1 cellular context compared by ENCODE assay signal in genomic region chr13:25966086-25966485, GRCh38.
TF ChIP-seq lines count a peak whose summit lies in the region.

No MANE protein-coding gene starts in this region.

TF ChIP-seq in HepG2, 621 proteins besides CTCF, POLR2A, EP300 and RAD21 (continued from another document):
- TF ChIP-seq RERE (CRISPR knock-in tag; IDR thresholded peaks at IDR 0.05; ENCODE audit: low read depth) (no peak), SAP130 (CRISPR knock-in tag; IDR thresholded peaks at IDR 0.05; ENCODE audit: low read depth) (no peak), STAT6 (CRISPR knock-in tag; IDR thresholded peaks at IDR 0.05; ENCODE audit: borderline replicate concordance) (no peak), ZNF720 (CRISPR knock-in tag; IDR thresholded peaks at IDR 0.05) (no peak), POLR2AphosphoS2 (IDR thresholded peaks at IDR 0.05; ENCODE audit: low read depth, low read length) (no peak), CEBPB (IDR thresholded peaks at IDR 0.05; ENCODE audit: borderline replicate concordance, low read depth, low read length) (no peak), WIZ (CRISPR knock-in tag; IDR thresholded peaks at IDR 0.05) (no peak), ZNF530 (CRISPR knock-in tag; IDR thresholded peaks at IDR 0.05; ENCODE audit: low read depth) (no peak), ATAD3A (CRISPR knock-in tag; IDR thresholded peaks at IDR 0.05) (no peak), MYPOP (CRISPR knock-in tag; IDR thresholded peaks at IDR 0.05) (no peak), SETDB1 (CRISPR knock-in tag; IDR thresholded peaks at IDR 0.05; ENCODE audit: borderline replicate concordance) (no peak), ZNF282 (IDR thresholded peaks at IDR 0.05; ENCODE audit: partially characterized antibody) (no peak), NRL (CRISPR knock-in tag; IDR thresholded peaks at IDR 0.05; ENCODE audit: borderline replicate concordance) (no peak), KDM1A (CRISPR knock-in tag; IDR thresholded peaks at IDR 0.05) (no peak), ZNF468 (CRISPR knock-in tag; IDR thresholded peaks at IDR 0.05) (no peak)
